In the genomic region with DNA sequence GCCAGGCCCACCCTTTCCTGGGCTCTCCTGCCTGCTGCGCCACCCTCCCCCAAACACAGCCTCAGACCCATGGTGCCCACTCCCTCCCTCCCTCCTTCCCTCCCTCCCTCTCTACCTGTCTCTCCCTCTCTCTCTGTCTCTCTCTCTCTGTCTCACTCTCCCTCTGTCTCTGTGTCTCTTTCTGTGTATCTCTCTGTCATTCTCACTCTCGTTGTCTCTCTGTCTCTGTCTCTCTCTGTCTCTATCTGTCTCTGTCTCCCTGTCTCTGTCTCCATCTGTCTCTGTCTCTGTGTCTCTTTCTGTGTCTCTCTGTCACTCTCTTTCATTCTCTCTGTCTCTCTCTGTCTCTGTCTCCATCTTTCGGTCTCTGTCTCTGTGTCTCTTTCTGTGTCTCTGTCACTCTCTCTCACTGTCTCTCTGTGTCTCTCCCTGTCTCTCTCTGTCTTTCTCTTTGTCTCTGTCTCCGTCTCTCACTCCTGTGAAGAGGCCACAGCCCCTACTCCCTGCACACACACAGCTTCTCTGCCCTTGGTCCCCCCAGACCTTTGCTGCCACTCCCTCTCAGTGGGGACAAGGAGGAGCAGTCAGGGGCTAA, we compare ENCODE assay signal across 1 cellular context.
TF ChIP-seq lines count a peak whose summit lies in the region.

No MANE protein-coding gene starts in this region.

TF ChIP-seq in IMR-90, 13 proteins besides CTCF, POLR2A, EP300 and RAD21:
- TF ChIP-seq SMC3 (IDR thresholded peaks at IDR 0.05; ENCODE audit: low read depth, low read length) (no peak), CHD1 (IDR thresholded peaks at IDR 0.05; ENCODE audit: low read depth, low read length) (no peak), RCOR1 (IDR thresholded peaks at IDR 0.05; ENCODE audit: insufficient replicate concordance, low read length) (no peak), FOS (IDR thresholded peaks at IDR 0.05; ENCODE audit: low read depth, low read length) (no peak), MAFK (IDR thresholded peaks at IDR 0.05; ENCODE audit: low read depth, low read length) (no peak), RFX5 (IDR thresholded peaks at IDR 0.05; ENCODE audit: low read depth, low read length) (no peak), CEBPB (IDR thresholded peaks at IDR 0.05; ENCODE audit: low read depth, low read length) (no peak), MAZ (IDR thresholded peaks at IDR 0.05; ENCODE audit: borderline replicate concordance, low read depth, low read length) (no peak), BHLHE40 (IDR thresholded peaks at IDR 0.05; ENCODE audit: low read depth, low read length) (no peak), MXI1 (IDR thresholded peaks at IDR 0.05; ENCODE audit: borderline replicate concordance, low read depth, low read length) (no peak), USF2 (IDR thresholded peaks at IDR 0.05; ENCODE audit: low read depth, low read length) (no peak), NFE2L2 (IDR thresholded peaks at IDR 0.05; ENCODE audit: low read depth, low read length) (no peak)
- TF ChIP-seq, protein P1, sequence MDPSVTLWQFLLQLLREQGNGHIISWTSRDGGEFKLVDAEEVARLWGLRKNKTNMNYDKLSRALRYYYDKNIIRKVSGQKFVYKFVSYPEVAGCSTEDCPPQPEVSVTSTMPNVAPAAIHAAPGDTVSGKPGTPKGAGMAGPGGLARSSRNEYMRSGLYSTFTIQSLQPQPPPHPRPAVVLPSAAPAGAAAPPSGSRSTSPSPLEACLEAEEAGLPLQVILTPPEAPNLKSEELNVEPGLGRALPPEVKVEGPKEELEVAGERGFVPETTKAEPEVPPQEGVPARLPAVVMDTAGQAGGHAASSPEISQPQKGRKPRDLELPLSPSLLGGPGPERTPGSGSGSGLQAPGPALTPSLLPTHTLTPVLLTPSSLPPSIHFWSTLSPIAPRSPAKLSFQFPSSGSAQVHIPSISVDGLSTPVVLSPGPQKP (IDR thresholded peaks at IDR 0.05; ENCODE audit: borderline replicate concordance, low read depth, low read length) = no peak
